In genomic region chr4:183244506-183244905, GRCh38 we compare ENCODE assay signal across 17 cellular contexts.
"Had no signal": no experiment of that assay in that cellular context is flagged by ENCODE, and none has a peak within 500 bp of the region (broad histone marks: within the 10 kb centered on the region; RNA-seq: fewer than 3 reads in every experiment).

No MANE protein-coding gene starts in this region.

- H2AFZ ChIP-seq: neural progenitor cell had no signal

- H3K36me3 ChIP-seq: gastrocnemius medialis, ovary had no signal

- ATAC-seq: esophagus mucosa; gastrocnemius medialis; naive thymus-derived CD4-positive, alpha-beta T cell; right cardiac atrium had no signal

- H3K27me3 ChIP-seq: dorsolateral prefrontal cortex, gastrocnemius medialis, neural progenitor cell, ovary had no signal

- H3K4me1 ChIP-seq: gastrocnemius medialis had no signal

- H3K4me3 ChIP-seq: dorsolateral prefrontal cortex, gastrocnemius medialis, neural progenitor cell, ovary had no signal

- H3K4me3 Mint-ChIP-seq: immature natural killer cell; naive thymus-derived CD4-positive, alpha-beta T cell; neural progenitor cell had no signal

- H3K9ac ChIP-seq: neural progenitor cell had no signal

- H3K4me1 Mint-ChIP-seq: immature natural killer cell; naive thymus-derived CD4-positive, alpha-beta T cell had no signal

- H3K27ac Mint-ChIP-seq: immature natural killer cell; naive thymus-derived CD4-positive, alpha-beta T cell; neural progenitor cell had no signal

- H3K9me3 ChIP-seq: gastrocnemius medialis, ovary had no signal

- H3K9me3 Mint-ChIP-seq: immature natural killer cell; naive thymus-derived CD4-positive, alpha-beta T cell; neural progenitor cell had no signal

- DNase-seq: cortex of kidney; dorsolateral prefrontal cortex; effector CD8-positive, alpha-beta T cell; gastrocnemius medialis; immature natural killer cell; mammary epithelial cell; naive thymus-derived CD4-positive, alpha-beta T cell; nucleus accumbens; ovary; right cardiac atrium; small intestine; stimulated activated CD4-positive, alpha-beta T cell treated with anti-CD3 and anti-CD28 coated beads, Interleukin-12 subunit alpha, Interleukin-12 subunit beta, amount 100 ng/mL, for 4 hours; stimulated activated CD4-positive, alpha-beta T cell treated with anti-CD3 and anti-CD28 coated beads, Interleukin-2, amount 100 ng/mL, for 48 hours; stimulated activated naive CD4-positive, alpha-beta T cell treated with Interleukin-2 at 50 U/mL for 16 hours; trophoblast cell had no signal

- H3K4me2 ChIP-seq: neural progenitor cell had no signal

- H3K27ac ChIP-seq: dorsolateral prefrontal cortex, gastrocnemius medialis, neural progenitor cell, ovary had no signal
